ENCODE assay signal across 17 cellular contexts in genomic region chr4:77202491-77202890, GRCh38. TPM values are rescaled to one million over a fixed set of nuclear protein-coding genes. Genes with fewer than 3 reads are reported as not detected.
DNase-seq lines count a peak whose midpoint lies in the region; FAIRE-seq and TF ChIP-seq lines count a peak whose summit lies in the region.
"Had no signal": no experiment of that assay in that cellular context is flagged by ENCODE, and none has a peak within 500 bp of the region (broad histone marks: within the 10 kb centered on the region; RNA-seq: fewer than 3 reads in every experiment).

No MANE protein-coding gene starts in this region.

- no peak overlapping the region for H3K56ac ChIP-seq in mesendoderm (ENCODE audit: low read length)

- H3K4me3 Mint-ChIP-seq in Calu3 (ENCODE audit: low read depth, unreplicated experiment), result no peak overlapping the region
- H3K4me3 Mint-ChIP-seq: CD14-positive monocyte had no signal

- no peaks in the 10 kb centered on the region for H3K36me3 ChIP-seq in PC-9 (ENCODE audit: low read depth)
- no peaks in the 10 kb centered on the region for H3K36me3 ChIP-seq in mesendoderm (ENCODE audit: control insufficient read depth, insufficient read depth, low read length)
- H3K36me3 ChIP-seq in GM23248 (ENCODE audit: low read depth), result no peaks in the 10 kb centered on the region
- H3K36me3 ChIP-seq in kidney (ENCODE audit: control insufficient read depth in 1 of 2, insufficient read depth in 2 of 2, low read length in 2 of 2), result no peaks in the 10 kb centered on the region

- peak overlapping the region; percentile 68 for H3K27ac ChIP-seq in PC-9
- H3K27ac ChIP-seq in epithelial cell of prostate, result peak overlapping the region; percentile 99
- H3K27ac ChIP-seq in mesendoderm (ENCODE audit: low read depth, low read length), result no peak overlapping the region
- H3K27ac ChIP-seq in GM23248, result no peak overlapping the region
- H3K27ac ChIP-seq in kidney (ENCODE audit: low read depth in 2 of 2, low read length in 2 of 2), result no peak overlapping the region

- H3K9ac ChIP-seq in mesendoderm (ENCODE audit: low read length) (no peak overlapping the region), GM23248 (no peak overlapping the region), kidney (ENCODE audit: low read length in 2 of 2) (no peak overlapping the region)

- no peak overlapping the region for H3K4ac ChIP-seq in mesendoderm (ENCODE audit: low read depth, low read length)

- no peaks in the 10 kb centered on the region for H3K36me3 Mint-ChIP-seq in Calu3 (ENCODE audit: insufficient read depth, unreplicated experiment)
- H3K36me3 Mint-ChIP-seq: CD14-positive monocyte had no signal

- H3K23ac ChIP-seq in mesendoderm (ENCODE audit: low read length), result no peak overlapping the region

- no peak overlapping the region for H2BK15ac ChIP-seq in mesendoderm (replicated peaks; ENCODE audit: low read depth)

- intact Hi-C loops in Calu3 (cut with micrococcal nuclease; ENCODE audit: unreplicated experiment) (loop anchor here (2.0 to 5.0 kb wide), 2 partner anchors 45 to 108 kb away; partner anchors contain the start of gene CCNG2), PC-9 (cut with micrococcal nuclease; ENCODE audit: unreplicated experiment) (no loop called here), kidney (cut with DNase I) (no loop called here)

- BruUV-seq in Calu3 (replicated peaks; lab: Mats Ljungman, UMichigan), result no TSS peak
- no TSS peak for BruUV-seq in PC-9 (replicated peaks; lab: Mats Ljungman, UMichigan)

- H3K9me3 Mint-ChIP-seq in Calu3 (ENCODE audit: low read depth, unreplicated experiment), result no peaks in the 10 kb centered on the region
- H3K9me3 Mint-ChIP-seq: CD14-positive monocyte had no signal

- H3K27me3 ChIP-seq in PC-9 (ENCODE audit: insufficient read depth, low read depth) (no peaks in the 10 kb centered on the region), mesendoderm (ENCODE audit: insufficient read depth, low read length, poor library complexity) (no peaks in the 10 kb centered on the region), GM23248 (replicated peaks; ENCODE audit: insufficient read depth) (no peaks in the 10 kb centered on the region)

- no peak overlapping the region for H2BK120ac ChIP-seq in mesendoderm (ENCODE audit: low read depth, low read length)

- H4K20me1 ChIP-seq in PC-9 (ENCODE audit: insufficient read depth), result no peaks in the 10 kb centered on the region
- H4K20me1 ChIP-seq in GM23248 (ENCODE audit: insufficient read depth), result no peaks in the 10 kb centered on the region

- no peak overlapping the region for H4K8ac ChIP-seq in mesendoderm (ENCODE audit: low read depth, low read length)

- DNase-seq in Calu3 (peak; percentile 18), PC-9 (peak in 1 of 2 experiments; percentile 64), epithelial cell of prostate (ENCODE audit: low read depth, low spot score) (peak; percentile 76), mesendoderm (peak; percentile 58), NOMO-1 treated with DMSO at 0.1 percent for 48 hours (lab: John Stamatoyannopoulos, UW; ENCODE audit: unreplicated experiment) (no peak), GM23248 (no peak), kidney (no peak)
- DNase-seq: COR-L47, HCEC 1CT, NCI-H1436, NCI-H2107, NCI-H345, NCI-H526 treated with DMSO at 0.1 percent for 48 hours, SHP77 had no signal

- no peaks in the 10 kb centered on the region for H3K79me1 ChIP-seq in mesendoderm (ENCODE audit: low read length)

- peak overlapping the region; percentile 52 for H3K4me2 ChIP-seq in PC-9
- no peak overlapping the region for H3K4me2 ChIP-seq in mesendoderm (ENCODE audit: low read length)
- no peak overlapping the region for H3K4me2 ChIP-seq in GM23248 (ENCODE audit: unreplicated experiment)

- peak overlapping the region; percentile 14; the same call in 1 of the 2 replicates for H3K4me3 ChIP-seq in PC-9
- H3K4me3 ChIP-seq in mesendoderm (ENCODE audit: low read length), result no peak overlapping the region
- no peak overlapping the region for H3K4me3 ChIP-seq in GM23248
- no peak overlapping the region for H3K4me3 ChIP-seq in kidney (ENCODE audit: low read length in 2 of 2)

- WGBS in mesendoderm (ENCODE audit: extremely low coverage, insufficient coverage, low lambda C conversion rate), result no CpG with 5 or more reads among the region's 1 CpG
- WGBS in GM23248 (ENCODE audit: low coverage in 1 of 2, low lambda C conversion rate in 2 of 2, missing lambda C conversion rate in 2 of 2), 2 experiments, result 87 to 91% methylated on average over 1 of the region's 1 CpG

- H3K9me2 ChIP-seq in PC-9 (ENCODE audit: insufficient read depth) (no peaks in the 10 kb centered on the region), GM23248 (ENCODE audit: insufficient read depth) (no peaks in the 10 kb centered on the region)

- H3K27me3 Mint-ChIP-seq in Calu3 (ENCODE audit: unreplicated experiment), result no peaks in the 10 kb centered on the region

- peaks cover 23% of the 10 kb centered on the region for H3K4me1 ChIP-seq in PC-9 (replicated peaks; ENCODE audit: insufficient read depth)
- H3K4me1 ChIP-seq in mesendoderm (ENCODE audit: control insufficient read depth, low read depth, low read length), result no peaks in the 10 kb centered on the region
- H3K4me1 ChIP-seq in GM23248 (ENCODE audit: insufficient read depth), result peaks cover 16% of the 10 kb centered on the region
- H3K4me1 ChIP-seq in kidney (ENCODE audit: control insufficient read depth in 1 of 2, insufficient read depth in 1 of 2, low read depth in 1 of 2, low read length in 2 of 2), result peaks cover 0 to 2% of the 10 kb centered on the region in 2 donors

- H3K27ac Mint-ChIP-seq in Calu3 (ENCODE audit: unreplicated experiment), result no peak overlapping the region
- H3K27ac Mint-ChIP-seq: CD14-positive monocyte had no signal

- H3K18ac ChIP-seq in mesendoderm (ENCODE audit: low read length), result no peak overlapping the region

- peaks cover 18% of the 10 kb centered on the region for H3K4me1 Mint-ChIP-seq in Calu3 (ENCODE audit: low read depth, unreplicated experiment)

- no peak overlapping the region for H2BK5ac ChIP-seq in mesendoderm (ENCODE audit: low read length)

- H3F3A ChIP-seq in PC-9 (ENCODE audit: insufficient read depth, low read depth) (peaks cover 15% of the 10 kb centered on the region; the same call in 1 of the 2 replicates), GM23248 (ENCODE audit: insufficient read depth) (peaks cover 13% of the 10 kb centered on the region; the same call in 1 of the 2 replicates)

- FAIRE-seq in kidney (lab: Jason Lieb, UNC), result no peak
- FAIRE-seq: GM18507, GM19239 had no signal

- CTCF ChIA-PET in Calu3 (lab: Charles Lee) (interaction anchor here (1.1 to 2.8 kb wide), 8 partner anchors 12 to 155 kb away, joined by 3 to 24 read pairs (median 10); no protein-coding TSS in a partner anchor), PC-9 (lab: Charles Lee) (interaction anchor here (1.5 kb wide), 1 partner anchor 107 kb away, joined by 5 read pairs; no protein-coding TSS in a partner anchor)

- H3K79me2 ChIP-seq in PC-9 (ENCODE audit: low read depth), result no peaks in the 10 kb centered on the region
- H3K79me2 ChIP-seq in mesendoderm (ENCODE audit: control insufficient read depth, insufficient read depth, low read length), result no peaks in the 10 kb centered on the region
- no peaks in the 10 kb centered on the region for H3K79me2 ChIP-seq in GM23248 (ENCODE audit: insufficient read depth)

- POLR2A ChIA-PET in PC-9 (lab: Charles Lee; ENCODE audit: unreplicated experiment), result interaction anchor here (0.6 to 0.7 kb wide), 2 partner anchors 155 to 350 kb away, joined by 3 to 4 read pairs; no protein-coding TSS in a partner anchor

- H3K9me3 ChIP-seq in PC-9 (ENCODE audit: insufficient read depth, low read depth) (no peaks in the 10 kb centered on the region), GM23248 (ENCODE audit: low read depth) (no peaks in the 10 kb centered on the region), kidney (ENCODE audit: control insufficient read depth in 1 of 2, low read length in 2 of 2) (no peaks in the 10 kb centered on the region)

- in situ Hi-C loops in GM23248 (cut with MboI), result loop anchor here (10.0 to 25.0 kb wide), 2 partner anchors 108 to 690 kb away; no protein-coding TSS in a partner anchor

- no peak overlapping the region for H2AK5ac ChIP-seq in mesendoderm (ENCODE audit: low read length)

- 0 out of 2 replicates have a peak overlapping the region, but pooled peaks have one; percentile 50 for H2AFZ ChIP-seq in PC-9
- H2AFZ ChIP-seq in GM23248, result no peak overlapping the region

- no peak overlapping the region for H4K5ac ChIP-seq in mesendoderm (ENCODE audit: low read length)

- TF ChIP-seq CTCF in Calu3 (IDR thresholded peaks at IDR 0.05; ENCODE audit: unreplicated experiment), result no peak
- no peak for TF ChIP-seq CTCF in PC-9 (conservative IDR thresholded peaks at IDR 0.05)
- no peak for TF ChIP-seq CTCF in kidney (IDR thresholded peaks at IDR 0.05; ENCODE audit: borderline replicate concordance, extremely low read depth, insufficient read depth)

RNA-seq across cellular contexts. Expression of gene CCNG2, which starts 45.5 kb away (rescaled TPM):
- 25.2 and 26.1 TPM in 2 replicates for total RNA-seq in Calu3 (2022)
- 44.2 and 58.1 TPM in 2 replicates for total RNA-seq in PC-9 (2021)
- 4.4 TPM for polyA plus RNA-seq in mesendoderm (2013, experiment 1 of 2)
- 3.6 TPM for polyA plus RNA-seq in mesendoderm (2013, experiment 2 of 2)
- 34.0 and 40.0 TPM in 2 replicates for total RNA-seq in GM23248 (2014; rRNA removed; shearing (Covaris generic))
- polyA plus RNA-seq in GM23248 (2016; fragmentation: Nextera tagmentation; extraction: Ambion mirVana), result 31.2 and 32.6 TPM in 2 replicates
- 75.8 TPM for total RNA-seq in kidney
- 26.4 TPM for polyA plus RNA-seq in kidney (ENCODE audit: insufficient read depth, low read depth, low replicate concordance)

Comparison
In these comparisons a context has a peak if more than half of its experiments do, and no peak if none do; other contexts are left out.
1. DNase-seq: peak in Calu3 (single experiment), epithelial cell of prostate (single experiment) and mesendoderm (single experiment); none in NOMO-1 treated with DMSO at 0.1 percent for 48 hours (single experiment), GM23248 (single experiment) and kidney (single experiment).
2. H3K27ac ChIP-seq: peak in PC-9 (single experiment) and epithelial cell of prostate (single experiment); none in mesendoderm (single experiment), GM23248 (single experiment) and kidney (0 of 2).